Comparison of ENCODE assay signal across 9 cellular contexts in genomic region chr6:7115452-7116223, GRCh38. TPM values are rescaled to one million over a fixed set of nuclear protein-coding genes. Genes with fewer than 3 reads are reported as not detected.
A peak's percentile ranks its signal among the peaks of the same experiment; 100 is the strongest.
DNase-seq lines count a peak whose midpoint lies in the region; ATAC-seq and TF ChIP-seq lines count a peak whose summit lies in the region.
"Had no signal": no experiment of that assay in that cellular context is flagged by ENCODE, and none has a peak within 500 bp of the region (broad histone marks: within the 10 kb centered on the region; RNA-seq: fewer than 3 reads in every experiment).

No MANE protein-coding gene starts in this region.

- intact Hi-C loops in transverse colon (cut with DNase I; ENCODE audit: low total_unique reads) = loop anchor here (1.0 kb wide), 1 partner anchor 22 kb away; no protein-coding TSS in a partner anchor

- no peak for TF ChIP-seq EP300 in transverse colon (IDR thresholded peaks at IDR 0.05; ENCODE audit: low read depth)

- no peak overlapping the region for H3K4me3 ChIP-seq in mesendoderm (ENCODE audit: low read length)
- H3K4me3 ChIP-seq in transverse colon = peak overlapping the region in 1 of 4 donors; percentile 5

- CTCF ChIA-PET in activated CD8-positive, alpha-beta memory T cell treated with anti-CD3 and anti-CD28 coated beads, Interleukin-2, amount 10 ng/mL, durations not matched to agents 7 days and 5 days (lab: Charles Lee) = interaction anchor here (1.0 kb wide), 1 partner anchor 10 kb away, joined by 3 read pairs; no protein-coding TSS in a partner anchor
- CTCF ChIA-PET in activated CD4-positive, alpha-beta memory T cell treated with anti-CD3 and anti-CD28 coated beads, Interleukin-2, amount 10 ng/mL, durations not matched to agents 7 days and 5 days (lab: Charles Lee) = interaction anchor here (1.1 kb wide), 1 partner anchor 29 kb away, joined by 4 read pairs; no protein-coding TSS in a partner anchor

- in situ Hi-C loops in transverse colon (cut with MboI; ENCODE audit: low pct_ligation_motif_present in 1 of 4, low pct_unique_long_range_greater_than_20kb in 1 of 4, low sequenced_read_pairs in 3 of 4) = loop anchor here in 1 of 4 donors (25.0 kb wide), 1 partner anchor 122 kb away; no protein-coding TSS in a partner anchor

- peak overlapping the region; percentile 13 for H3K18ac ChIP-seq in mesendoderm (ENCODE audit: low read length)

- H2BK120ac ChIP-seq in mesendoderm (ENCODE audit: low read depth, low read length) = no peak overlapping the region

- H3K4me2 ChIP-seq in mesendoderm (ENCODE audit: low read length) = no peak overlapping the region

- no peak overlapping the region for H3K4me3 Mint-ChIP-seq in activated CD8-positive, alpha-beta memory T cell treated with anti-CD3 and anti-CD28 coated beads, Interleukin-2, amount 10 ng/mL, durations not matched to agents 7 days and 5 days
- peak overlapping the region in 1 of 5 experiments; percentile 67 for H3K4me3 Mint-ChIP-seq in brain
- no peak overlapping the region for H3K4me3 Mint-ChIP-seq in activated CD4-positive, alpha-beta memory T cell treated with anti-CD3 and anti-CD28 coated beads, Interleukin-2, amount 10 ng/mL, durations not matched to agents 7 days and 5 days

- DNase-seq in activated CD8-positive, alpha-beta memory T cell treated with anti-CD3 and anti-CD28 coated beads, Interleukin-2, amount 10 ng/mL, durations not matched to agents 7 days and 5 days = no peak
- DNase-seq in activated CD8-positive, alpha-beta memory T cell treated with anti-CD3 and anti-CD28 coated beads, Interleukin-2, amount 50 U/mL, for 4 hours = no peak
- no peak for DNase-seq in mesendoderm
- DNase-seq in transverse colon = peak; percentile 58
- DNase-seq in epidermal melanocyte (ENCODE audit: insufficient read length, low spot score) = no peak
- DNase-seq in activated CD4-positive, alpha-beta memory T cell treated with anti-CD3 and anti-CD28 coated beads, Interleukin-2, amount 10 ng/mL, durations not matched to agents 7 days and 5 days = no peak
- DNase-seq in NK-92 treated with Interleukin-12 subunit alpha and Interleukin-12 subunit beta, amount 100 ng/mL, for 24 hours (lab: John Stamatoyannopoulos, UW) = no peak
- DNase-seq: HCEC 1CT had no signal

- peak overlapping the region; percentile 31 for H3K27ac Mint-ChIP-seq in activated CD8-positive, alpha-beta memory T cell treated with anti-CD3 and anti-CD28 coated beads, Interleukin-2, amount 10 ng/mL, durations not matched to agents 7 days and 5 days
- peak overlapping the region in 4 of 5 experiments; percentile 3 to 87 (median 12) for H3K27ac Mint-ChIP-seq in brain
- no peak overlapping the region for H3K27ac Mint-ChIP-seq in activated CD4-positive, alpha-beta memory T cell treated with anti-CD3 and anti-CD28 coated beads, Interleukin-2, amount 10 ng/mL, durations not matched to agents 7 days and 5 days

- peaks cover 24% of the 10 kb centered on the region for H3K79me1 ChIP-seq in mesendoderm (ENCODE audit: low read length)

- H4K8ac ChIP-seq in mesendoderm (ENCODE audit: low read depth, low read length) = no peak overlapping the region

- TF ChIP-seq POLR2A in transverse colon (IDR thresholded peaks at IDR 0.05) = peak; percentile 74

- H3K36me3 ChIP-seq in mesendoderm (ENCODE audit: control insufficient read depth, insufficient read depth, low read length) (no peaks in the 10 kb centered on the region), transverse colon (no peaks in the 10 kb centered on the region)

- ATAC-seq in activated CD8-positive, alpha-beta memory T cell treated with anti-CD3 and anti-CD28 coated beads, Interleukin-2, amount 10 ng/mL, durations not matched to agents 7 days and 5 days = no peak

- no peaks in the 10 kb centered on the region for H3K27me3 Mint-ChIP-seq in activated CD8-positive, alpha-beta memory T cell treated with anti-CD3 and anti-CD28 coated beads, Interleukin-2, amount 10 ng/mL, durations not matched to agents 7 days and 5 days
- peaks cover 28% of the 10 kb centered on the region for H3K27me3 Mint-ChIP-seq in brain
- no peaks in the 10 kb centered on the region for H3K27me3 Mint-ChIP-seq in activated CD4-positive, alpha-beta memory T cell treated with anti-CD3 and anti-CD28 coated beads, Interleukin-2, amount 10 ng/mL, durations not matched to agents 7 days and 5 days

- no peak for TF ChIP-seq CTCF in brain (conservative IDR thresholded peaks at IDR 0.05)
- TF ChIP-seq CTCF in transverse colon (IDR thresholded peaks at IDR 0.05) = no peak

- no peak overlapping the region for H2BK5ac ChIP-seq in mesendoderm (ENCODE audit: low read length)

- peak overlapping the region; percentile 48 for H3K23ac ChIP-seq in mesendoderm (ENCODE audit: low read length)

- no peak overlapping the region for H3K9ac ChIP-seq in mesendoderm (ENCODE audit: low read length)

- peaks cover 12% of the 10 kb centered on the region for H3K36me3 Mint-ChIP-seq in activated CD8-positive, alpha-beta memory T cell treated with anti-CD3 and anti-CD28 coated beads, Interleukin-2, amount 10 ng/mL, durations not matched to agents 7 days and 5 days
- no peaks in the 10 kb centered on the region for H3K36me3 Mint-ChIP-seq in brain
- peaks cover 18% of the 10 kb centered on the region for H3K36me3 Mint-ChIP-seq in activated CD4-positive, alpha-beta memory T cell treated with anti-CD3 and anti-CD28 coated beads, Interleukin-2, amount 10 ng/mL, durations not matched to agents 7 days and 5 days (ENCODE audit: low read depth)

- H3K27me3 ChIP-seq in mesendoderm (ENCODE audit: insufficient read depth, low read length, poor library complexity) (no peaks in the 10 kb centered on the region), transverse colon (no peaks in the 10 kb centered on the region)

- H3K27ac ChIP-seq in mesendoderm (ENCODE audit: low read depth, low read length) = no peak overlapping the region
- peak overlapping the region; percentile 82 to 84 (median 83) for H3K27ac ChIP-seq in transverse colon

- no peaks in the 10 kb centered on the region for H3K9me3 ChIP-seq in transverse colon

- peaks cover 58% of the 10 kb centered on the region for H3K4me1 Mint-ChIP-seq in activated CD8-positive, alpha-beta memory T cell treated with anti-CD3 and anti-CD28 coated beads, Interleukin-2, amount 10 ng/mL, durations not matched to agents 7 days and 5 days
- H3K4me1 Mint-ChIP-seq in brain = peaks cover 67% of the 10 kb centered on the region
- H3K4me1 Mint-ChIP-seq in activated CD4-positive, alpha-beta memory T cell treated with anti-CD3 and anti-CD28 coated beads, Interleukin-2, amount 10 ng/mL, durations not matched to agents 7 days and 5 days = peaks cover 56% of the 10 kb centered on the region

- H3K4me1 ChIP-seq in mesendoderm (ENCODE audit: control insufficient read depth, low read depth, low read length) = peaks cover 30% of the 10 kb centered on the region
- H3K4me1 ChIP-seq in transverse colon = peaks cover 37 to 84% (median 66%) of the 10 kb centered on the region in 4 donors

- POLR2A ChIA-PET in activated CD4-positive, alpha-beta memory T cell treated with anti-CD3 and anti-CD28 coated beads, Interleukin-2, amount 10 ng/mL, durations not matched to agents 7 days and 5 days (lab: Charles Lee) = interaction anchor here (0.9 to 2.0 kb wide), 4 partner anchors 8 to 20 kb away, joined by 3 to 8 read pairs (median 3); partner anchors contain the start of gene RREB1

- H2BK15ac ChIP-seq in mesendoderm (replicated peaks; ENCODE audit: low read depth) = no peak overlapping the region

- H3K79me2 ChIP-seq in mesendoderm (ENCODE audit: control insufficient read depth, insufficient read depth, low read length) = peaks cover 60% of the 10 kb centered on the region

- no peaks in the 10 kb centered on the region for H3K9me3 Mint-ChIP-seq in activated CD8-positive, alpha-beta memory T cell treated with anti-CD3 and anti-CD28 coated beads, Interleukin-2, amount 10 ng/mL, durations not matched to agents 7 days and 5 days (ENCODE audit: low read depth)
- no peaks in the 10 kb centered on the region for H3K9me3 Mint-ChIP-seq in brain
- no peaks in the 10 kb centered on the region for H3K9me3 Mint-ChIP-seq in activated CD4-positive, alpha-beta memory T cell treated with anti-CD3 and anti-CD28 coated beads, Interleukin-2, amount 10 ng/mL, durations not matched to agents 7 days and 5 days

- H4K5ac ChIP-seq in mesendoderm (ENCODE audit: low read length) = no peak overlapping the region

- H3K56ac ChIP-seq in mesendoderm (ENCODE audit: low read length) = peak overlapping the region; percentile 46

- no peak overlapping the region for H2AK5ac ChIP-seq in mesendoderm (ENCODE audit: low read length)

- WGBS in mesendoderm (ENCODE audit: extremely low coverage, insufficient coverage, low lambda C conversion rate) = no CpG with 5 or more reads among the region's 15 CpGs
- WGBS in transverse colon (ENCODE audit: low coverage in 1 of 2), 2 donors = 48 to 62% methylated on average over 6 to 15 of the region's 15 CpGs

- H3K4ac ChIP-seq in mesendoderm (ENCODE audit: low read depth, low read length) = no peak overlapping the region

RNA-seq across cellular contexts. Expression of gene RREB1, which starts 7.9 kb away (rescaled TPM):
- total RNA-seq in activated CD8-positive, alpha-beta memory T cell treated with anti-CD3 and anti-CD28 coated beads, Interleukin-2, amount 10 ng/mL, durations not matched to agents 7 days and 5 days = 10 to 100 TPM; 20.6 to 24.6 TPM
- 3.2 TPM for polyA plus RNA-seq in brain (ENCODE audit: insufficient read depth, low read depth, low replicate concordance)
- polyA plus RNA-seq in mesendoderm (2013, experiment 1 of 2) = 12.6 TPM
- polyA plus RNA-seq in mesendoderm (2013, experiment 2 of 2) = 12.0 TPM
- total RNA-seq in transverse colon = 100 to 1,000 TPM in 2 of 4 donors, 10 to 100 TPM in 2; 73.9 to 214 (median 107) TPM
- 10 to 100 TPM; 26.5 to 27.9 TPM for total RNA-seq in activated CD4-positive, alpha-beta memory T cell treated with anti-CD3 and anti-CD28 coated beads, Interleukin-2, amount 10 ng/mL, durations not matched to agents 7 days and 5 days
